19 cellular contexts compared by ENCODE assay signal in genomic region chr20:33896509-33896908, GRCh38.
DNase-seq lines count a peak whose midpoint lies in the region; ATAC-seq and TF ChIP-seq lines count a peak whose summit lies in the region.
"Had no signal": no experiment of that assay in that cellular context is flagged by ENCODE, and none has a peak within 500 bp of the region (broad histone marks: within the 10 kb centered on the region; RNA-seq: fewer than 3 reads in every experiment).

No MANE protein-coding gene starts in this region.

- TF ChIP-seq POLR2A in breast epithelium (IDR thresholded peaks at IDR 0.05) (no peak), testis (IDR thresholded peaks at IDR 0.05) (no peak)

- H3K36me3 Mint-ChIP-seq in MCF 10A (ENCODE audit: insufficient read depth, unreplicated experiment), result no peaks in the 10 kb centered on the region
- no peaks in the 10 kb centered on the region for H3K36me3 Mint-ChIP-seq in GM23338 (ENCODE audit: low read depth)
- H3K36me3 Mint-ChIP-seq: natural killer cell had no signal

- no peak overlapping the region for H3K4me2 ChIP-seq in GM23338
- H3K4me2 ChIP-seq: A549, PC-9 had no signal

- H3K27ac ChIP-seq in breast epithelium, result no peak overlapping the region
- no peak overlapping the region for H3K27ac ChIP-seq in testis
- H3K27ac ChIP-seq in GM23338 (ENCODE audit: low read depth), result no peak overlapping the region
- H3K27ac ChIP-seq: A549, PC-9, stomach, vagina had no signal

- 61 to 62% methylated on average over 4 of the region's 4 CpGs for WGBS in testis, 2 donors

- H3K4me3 ChIP-seq in breast epithelium (no peak overlapping the region), fibroblast of pulmonary artery (replicated peaks; ENCODE audit: low read depth, low read length) (no peak overlapping the region), testis (no peak overlapping the region), GM23338 (no peak overlapping the region)
- H3K4me3 ChIP-seq: A549, PC-9, stomach, vagina had no signal

- BruUV-seq in MCF 10A (replicated peaks; lab: Mats Ljungman, UMichigan), result no TSS peak

- H3K27me3 ChIP-seq in breast epithelium (no peaks in the 10 kb centered on the region), testis (no peaks in the 10 kb centered on the region), GM23338 (ENCODE audit: insufficient read depth) (no peaks in the 10 kb centered on the region)
- H3K27me3 ChIP-seq: stomach, vagina had no signal

- CTCF ChIA-PET in MCF 10A (lab: Yijun Ruan, JAX), result no interaction called here

- no peaks in the 10 kb centered on the region for H4K20me1 ChIP-seq in GM23338 (replicated peaks; ENCODE audit: insufficient read depth)

- H3K27ac Mint-ChIP-seq in MCF 10A (ENCODE audit: low read depth, unreplicated experiment), result no peak overlapping the region
- H3K27ac Mint-ChIP-seq in GM23338, result no peak overlapping the region
- H3K27ac Mint-ChIP-seq: activated CD4-positive, alpha-beta T cell treated with anti-CD3 and anti-CD28 coated beads, Interleukin-2, amount 10 ng/mL, durations not matched to agents 24 days and 14 days; natural killer cell had no signal

- H3K27me3 Mint-ChIP-seq in MCF 10A (ENCODE audit: insufficient read depth, unreplicated experiment), result peaks cover 65% of the 10 kb centered on the region
- peaks cover 5% of the 10 kb centered on the region for H3K27me3 Mint-ChIP-seq in GM23338 (ENCODE audit: insufficient read depth, low read depth, poor library complexity)

- H3K9me3 ChIP-seq in breast epithelium (no peaks in the 10 kb centered on the region), testis (no peaks in the 10 kb centered on the region)
- H3K9me3 ChIP-seq: A549, stomach, vagina had no signal

- no peak overlapping the region for H3K4me3 Mint-ChIP-seq in MCF 10A (ENCODE audit: unreplicated experiment)
- no peak overlapping the region for H3K4me3 Mint-ChIP-seq in GM23338
- H3K4me3 Mint-ChIP-seq: activated CD4-positive, alpha-beta T cell treated with anti-CD3 and anti-CD28 coated beads, Interleukin-2, amount 10 ng/mL, durations not matched to agents 24 days and 14 days; natural killer cell had no signal

- no peaks in the 10 kb centered on the region for H3K4me1 Mint-ChIP-seq in MCF 10A (ENCODE audit: insufficient read depth, unreplicated experiment)
- H3K4me1 Mint-ChIP-seq in GM23338, result peaks cover 5% of the 10 kb centered on the region; the same call in 2 of the 3 replicates
- H3K4me1 Mint-ChIP-seq: activated CD4-positive, alpha-beta T cell treated with anti-CD3 and anti-CD28 coated beads, Interleukin-2, amount 10 ng/mL, durations not matched to agents 24 days and 14 days; natural killer cell had no signal

- H3K36me3 ChIP-seq in breast epithelium, result no peaks in the 10 kb centered on the region
- no peaks in the 10 kb centered on the region for H3K36me3 ChIP-seq in testis (ENCODE audit: low read depth, missing control alignments)
- no peaks in the 10 kb centered on the region for H3K36me3 ChIP-seq in GM23338 (ENCODE audit: insufficient read depth)
- H3K36me3 ChIP-seq: stomach, vagina had no signal

- H3K9me3 Mint-ChIP-seq in MCF 10A (ENCODE audit: unreplicated experiment), result no peaks in the 10 kb centered on the region
- H3K9me3 Mint-ChIP-seq in GM23338, result no peaks in the 10 kb centered on the region
- H3K9me3 Mint-ChIP-seq: activated CD4-positive, alpha-beta T cell treated with anti-CD3 and anti-CD28 coated beads, Interleukin-2, amount 10 ng/mL, durations not matched to agents 24 days and 14 days; natural killer cell had no signal

- POLR2A ChIA-PET in MCF 10A (lab: Yijun Ruan, JAX), result no interaction called here

- H2AFZ ChIP-seq in GM23338, result no peak overlapping the region
- H2AFZ ChIP-seq: PC-9 had no signal

- H3K9me2 ChIP-seq in GM23338 (ENCODE audit: insufficient read depth), result no peaks in the 10 kb centered on the region

- no peaks in the 10 kb centered on the region for H3K79me2 ChIP-seq in GM23338 (replicated peaks; ENCODE audit: insufficient read depth)

- H3F3A ChIP-seq in GM23338 (replicated peaks; ENCODE audit: low read depth), result no peaks in the 10 kb centered on the region

- TF ChIP-seq CTCF in MCF 10A (IDR thresholded peaks at IDR 0.05; ENCODE audit: unreplicated experiment) (no peak), breast epithelium (IDR thresholded peaks at IDR 0.05) (no peak), fibroblast of pulmonary artery (IDR thresholded peaks at IDR 0.05; ENCODE audit: low read length, missing control alignments) (no peak), testis (IDR thresholded peaks at IDR 0.05) (no peak), GM23338 (conservative IDR thresholded peaks at IDR 0.05; ENCODE audit: low read depth in 2 of 2) (no peak)

- intact Hi-C loops in MCF 10A (cut with micrococcal nuclease) (no loop called here), breast epithelium (cut with DNase I; ENCODE audit: low total_unique reads) (no loop called here), testis (cut with DNase I; ENCODE audit: low total_unique reads) (no loop called here)

- H3K4me1 ChIP-seq in breast epithelium (no peaks in the 10 kb centered on the region), testis (no peaks in the 10 kb centered on the region), GM23338 (ENCODE audit: insufficient read depth) (no peaks in the 10 kb centered on the region)
- H3K4me1 ChIP-seq: A549, stomach, vagina had no signal

- ATAC-seq in SK-N-SH treated with all-trans-retinoic acid at 6 μM for 48 hours, result peak; percentile 32; the same call in 1 of the 3 replicates
- no peak for ATAC-seq in HG03342 (IDR thresholded peaks at IDR 0.05; ENCODE audit: unreplicated experiment)
- no peak for ATAC-seq in GM23338
- ATAC-seq: A549, natural killer cell had no signal

- DNase-seq in MCF 10A (ENCODE audit: unreplicated experiment), result peak; percentile 11
- DNase-seq in breast epithelium (ENCODE audit: low spot score in 2 of 2), result no peak
- peak; percentile 65 for DNase-seq in fibroblast of pulmonary artery (ENCODE audit: low read depth)
- peak; percentile 69 for DNase-seq in testis
- no peak for DNase-seq in inferior parietal cortex (ENCODE audit: extremely low spot score)
- DNase-seq in GM23338 (ENCODE audit: low spot score), result no peak
- DNase-seq: activated CD4-positive, alpha-beta T cell treated with anti-CD3 and anti-CD28 coated beads, Interleukin-2, amount 10 ng/mL, durations not matched to agents 24 days and 14 days; activated CD8-positive, alpha-beta memory T cell treated with anti-CD3 and anti-CD28 coated beads, Interleukin-2, amount 50 U/mL, for 48 hours; activated naive CD4-positive, alpha-beta T cell; central memory CD4-positive, alpha-beta T cell; natural killer cell; NCI-H146; NCI-H510A; PC-9; stomach had no signal

TF ChIP-seq in SK-N-SH treated with all-trans-retinoic acid at 6 μM for 48 hours, 23 proteins besides CTCF, POLR2A, EP300 and RAD21:
- TF ChIP-seq RARB (CRISPR knock-in tag; IDR thresholded peaks at IDR 0.05), result no peak
- TF ChIP-seq ISL1 (CRISPR knock-in tag; IDR thresholded peaks at IDR 0.05), result no peak
- no peak for TF ChIP-seq OSR1 (CRISPR knock-in tag; IDR thresholded peaks at IDR 0.05)
- TF ChIP-seq TOX (CRISPR knock-in tag; IDR thresholded peaks at IDR 0.05; ENCODE audit: borderline replicate concordance), result no peak
- TF ChIP-seq PPARA (CRISPR knock-in tag; IDR thresholded peaks at IDR 0.05; ENCODE audit: borderline replicate concordance), result no peak

TF ChIP-seq in GM23338, 12 proteins besides CTCF, POLR2A, EP300 and RAD21:
- no peak for TF ChIP-seq JUNB (IDR thresholded peaks at IDR 0.05; ENCODE audit: unreplicated experiment)
- no peak for TF ChIP-seq ETS1 (IDR thresholded peaks at IDR 0.05)
- no peak for TF ChIP-seq POLR2AphosphoS5 (IDR thresholded peaks at IDR 0.05; ENCODE audit: low read depth)

Comparison
In these comparisons a context has a peak if more than half of its experiments do, and no peak if none do; other contexts are left out.
1. DNase-seq: peak in MCF 10A (single experiment), fibroblast of pulmonary artery (single experiment) and testis (single experiment); none in breast epithelium (0 of 2), inferior parietal cortex (single experiment) and GM23338 (single experiment).